Comparison of ENCODE assay signal across 10 cellular contexts in the genomic region with DNA sequence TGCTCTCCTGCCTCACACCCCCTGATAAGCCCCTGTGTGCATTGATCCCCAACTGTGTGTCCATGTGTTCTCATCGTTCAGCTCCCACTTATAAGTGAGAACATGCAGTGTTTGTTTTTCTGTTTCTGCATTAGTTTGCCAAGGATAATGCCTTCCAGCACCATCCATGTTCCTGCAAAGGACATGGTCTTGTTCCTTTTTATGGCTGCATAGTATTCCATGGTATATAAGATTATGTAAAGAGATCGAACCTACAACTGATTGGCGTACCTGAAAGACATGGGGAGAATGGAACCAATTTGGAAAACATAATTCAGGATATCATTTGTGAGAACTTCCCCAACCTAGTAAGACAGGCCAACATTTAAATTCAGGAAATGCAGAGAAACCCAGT. TPM values are rescaled to one million over a fixed set of nuclear protein-coding genes. Genes with fewer than 3 reads are reported as not detected.
DNase-seq lines count a peak whose midpoint lies in the region; ATAC-seq, FAIRE-seq and TF ChIP-seq lines count a peak whose summit lies in the region.
"Had no signal": no experiment of that assay in that cellular context is flagged by ENCODE, and none has a peak within 500 bp of the region (broad histone marks: within the 10 kb centered on the region; RNA-seq: fewer than 3 reads in every experiment).

No MANE protein-coding gene starts in this region.

- no peaks in the 10 kb centered on the region for H3K27me3 ChIP-seq in tibial nerve
- H3K27me3 ChIP-seq in endodermal cell (ENCODE audit: control insufficient read depth, insufficient read depth, low read length, poor library complexity, severe bottlenecking), result no peaks in the 10 kb centered on the region

- peaks cover 3% of the 10 kb centered on the region for H3K36me3 Mint-ChIP-seq in activated T-cell treated with anti-CD3 and anti-CD28 coated beads, Interleukin-2, amount 50 U/mL, for 4 hours (ENCODE audit: insufficient read depth)
- peaks cover 22% of the 10 kb centered on the region for H3K36me3 Mint-ChIP-seq in activated naive CD8-positive, alpha-beta T cell
- peaks cover 2% of the 10 kb centered on the region for H3K36me3 Mint-ChIP-seq in endodermal cell (ENCODE audit: low read depth)

- H3K9ac ChIP-seq in kidney (ENCODE audit: low read length in 2 of 2) (peak overlapping the region in 1 of 2 donors; percentile 48), endodermal cell (ENCODE audit: extremely low read depth, low read length, poor library complexity, severe bottlenecking) (no peak overlapping the region)

- H3K4me3 ChIP-seq in kidney (ENCODE audit: low read length in 2 of 2) (peak overlapping the region; percentile 30 to 42), tibial nerve (peak overlapping the region in 1 of 4 donors; percentile 1), endodermal cell (ENCODE audit: low read length) (no peak overlapping the region)

- H3K27ac Mint-ChIP-seq in activated naive CD8-positive, alpha-beta T cell, result peak overlapping the region; percentile 75
- H3K27ac Mint-ChIP-seq in endodermal cell, result no peak overlapping the region

- TF ChIP-seq POLR2A in tibial nerve (IDR thresholded peaks at IDR 0.05), result no peak

- H3K36me3 ChIP-seq in kidney (ENCODE audit: control insufficient read depth in 1 of 2, insufficient read depth in 2 of 2, low read length in 2 of 2) (no peaks in the 10 kb centered on the region), tibial nerve (no peaks in the 10 kb centered on the region), endodermal cell (ENCODE audit: control insufficient read depth, insufficient read depth, low read length) (peaks cover 3% of the 10 kb centered on the region)

- H3K27me3 Mint-ChIP-seq in activated T-cell treated with anti-CD3 and anti-CD28 coated beads, Interleukin-2, amount 50 U/mL, for 4 hours (ENCODE audit: low read depth), result no peaks in the 10 kb centered on the region
- no peaks in the 10 kb centered on the region for H3K27me3 Mint-ChIP-seq in activated naive CD8-positive, alpha-beta T cell
- no peaks in the 10 kb centered on the region for H3K27me3 Mint-ChIP-seq in endodermal cell (ENCODE audit: insufficient read depth)

- intact Hi-C loops in kidney (cut with DNase I), result no loop called here

- TF ChIP-seq EP300 in tibial nerve (IDR thresholded peaks at IDR 0.05), result no peak

- H3K4me3 Mint-ChIP-seq in activated T-cell treated with anti-CD3 and anti-CD28 coated beads, Interleukin-2, amount 50 U/mL, for 4 hours, result peak overlapping the region; percentile 37
- H3K4me3 Mint-ChIP-seq in activated naive CD8-positive, alpha-beta T cell, result peak overlapping the region; percentile 51
- H3K4me3 Mint-ChIP-seq in endodermal cell, result no peak overlapping the region

- peaks cover 44% of the 10 kb centered on the region for H3K4me1 Mint-ChIP-seq in activated T-cell treated with anti-CD3 and anti-CD28 coated beads, Interleukin-2, amount 50 U/mL, for 4 hours (ENCODE audit: low read depth)
- peaks cover 36% of the 10 kb centered on the region for H3K4me1 Mint-ChIP-seq in activated naive CD8-positive, alpha-beta T cell (ENCODE audit: low read depth)
- peaks cover 8% of the 10 kb centered on the region for H3K4me1 Mint-ChIP-seq in endodermal cell

- no peak for FAIRE-seq in kidney (lab: Jason Lieb, UNC)
- FAIRE-seq: endometrium had no signal

- no peak for ATAC-seq in activated T-cell treated with anti-CD3 and anti-CD28 coated beads, Interleukin-2, amount 50 U/mL, for 4 hours
- no peak for ATAC-seq in HG03095 (IDR thresholded peaks at IDR 0.05; ENCODE audit: unreplicated experiment)

- H3K9me3 Mint-ChIP-seq in activated T-cell treated with anti-CD3 and anti-CD28 coated beads, Interleukin-2, amount 50 U/mL, for 4 hours, result peaks cover 5% of the 10 kb centered on the region
- peaks cover 16% of the 10 kb centered on the region for H3K9me3 Mint-ChIP-seq in activated naive CD8-positive, alpha-beta T cell (ENCODE audit: low read depth)
- H3K9me3 Mint-ChIP-seq in endodermal cell, result no peaks in the 10 kb centered on the region

- peaks cover 12 to 17% of the 10 kb centered on the region in 2 donors for H3K4me1 ChIP-seq in kidney (ENCODE audit: control insufficient read depth in 1 of 2, insufficient read depth in 1 of 2, low read depth in 1 of 2, low read length in 2 of 2)
- H3K4me1 ChIP-seq in tibial nerve, result peaks cover 0 to 68% (median 23%) of the 10 kb centered on the region in 4 donors
- no peaks in the 10 kb centered on the region for H3K4me1 ChIP-seq in endodermal cell (ENCODE audit: control insufficient read depth, insufficient read depth, low read length)

- H3K27ac ChIP-seq in kidney (ENCODE audit: low read depth in 2 of 2, low read length in 2 of 2), result peak overlapping the region; percentile 57 to 84
- H3K27ac ChIP-seq in tibial nerve, result peak overlapping the region; percentile 42 to 88 (median 70)
- no peak overlapping the region for H3K27ac ChIP-seq in endodermal cell (ENCODE audit: low read depth, low read length)

- WGBS in tibial nerve, 2 donors, result 88% methylated on average over 3 of the region's 3 CpGs
- WGBS in endodermal cell (ENCODE audit: insufficient coverage in 1 of 2, insufficient read length in 1 of 2), 2 experiments, result 93 to 96% methylated on average over 3 of the region's 3 CpGs

- no peak for DNase-seq in activated T-cell treated with anti-CD3 and anti-CD28 coated beads, Interleukin-2, amount 50 U/mL, for 4 hours
- DNase-seq in activated T-cell treated with anti-CD3 and anti-CD28 coated beads for 4 hours (no peak), kidney (no peak), tibial nerve (ENCODE audit: low spot score in 2 of 2) (no peak), NCI-H2196 treated with DMSO at 0.1 percent for 48 hours (lab: John Stamatoyannopoulos, UW; ENCODE audit: unreplicated experiment) (no peak), endodermal cell (no peak)
- DNase-seq: occipital lobe had no signal

- no peak for TF ChIP-seq CTCF in kidney (IDR thresholded peaks at IDR 0.05; ENCODE audit: borderline replicate concordance, extremely low read depth, insufficient read depth)
- no peak for TF ChIP-seq CTCF in tibial nerve (IDR thresholded peaks at IDR 0.05)
- TF ChIP-seq CTCF in endodermal cell (conservative IDR thresholded peaks at IDR 0.05), result no peak

- H3K9me3 ChIP-seq in kidney (ENCODE audit: control insufficient read depth in 1 of 2, low read length in 2 of 2) (no peaks in the 10 kb centered on the region), tibial nerve (no peaks in the 10 kb centered on the region), endodermal cell (ENCODE audit: control insufficient read depth, low read length) (no peaks in the 10 kb centered on the region)

RNA-seq across cellular contexts. Expression of a gene that starts 32.4 kb away (rescaled TPM):
- total RNA-seq in activated T-cell treated with anti-CD3 and anti-CD28 coated beads, Interleukin-2, amount 50 U/mL, for 4 hours, result 10 to 100 TPM in 1 of 3 donors, 1 to 10 TPM in 2; 7.7 to 20.2 (median 9.7) TPM
- 20.3 TPM for total RNA-seq in kidney
- 4.8 TPM for polyA plus RNA-seq in kidney (ENCODE audit: insufficient read depth, low read depth, low replicate concordance)
- 10 to 100 TPM; 21.3 to 34.9 (median 30.5) TPM for total RNA-seq in tibial nerve
- total RNA-seq in endodermal cell, result 10 to 100 TPM; 21.9 to 37.2 TPM
- polyA plus RNA-seq in endodermal cell (2013, experiment 1 of 2), result 2.1 TPM
- polyA plus RNA-seq in endodermal cell (2013, experiment 2 of 2), result 1.8 TPM
